Comparison of ENCODE assay signal across 2 cellular contexts in genomic region chr6:139330271-139330670, GRCh38.
TF ChIP-seq lines count a peak whose summit lies in the region.

No MANE protein-coding gene starts in this region.

TF ChIP-seq in H1, 55 proteins besides CTCF, POLR2A, EP300 and RAD21:
- no peak for TF ChIP-seq GABPA (IDR thresholded peaks at IDR 0.05; ENCODE audit: borderline replicate concordance, insufficient read depth, low read length)
- TF ChIP-seq SP4 (IDR thresholded peaks at IDR 0.05; ENCODE audit: low read length) = no peak
- no peak for TF ChIP-seq SAP30 (IDR thresholded peaks at IDR 0.05; ENCODE audit: insufficient read depth, insufficient replicate concordance, low read length)
- no peak for TF ChIP-seq SIRT6 (IDR thresholded peaks at IDR 0.05; ENCODE audit: low read length)
- TF ChIP-seq KDM1A (IDR thresholded peaks at IDR 0.05; ENCODE audit: borderline replicate concordance, low read length) = no peak
- no peak for TF ChIP-seq JUND (IDR thresholded peaks at IDR 0.05; ENCODE audit: low read length)
- TF ChIP-seq JUN (IDR thresholded peaks at IDR 0.05; ENCODE audit: low read depth, low read length) = no peak

TF ChIP-seq in HepG2, 621 proteins besides CTCF, POLR2A, EP300 and RAD21:
- TF ChIP-seq TGIF2 (CRISPR knock-in tag; IDR thresholded peaks at IDR 0.05) (no peak), ZMYM4 (CRISPR knock-in tag; IDR thresholded peaks at IDR 0.05) (no peak), ZBTB26 (CRISPR knock-in tag; IDR thresholded peaks at IDR 0.05; ENCODE audit: borderline replicate concordance) (no peak), ZNF816 (CRISPR knock-in tag; IDR thresholded peaks at IDR 0.05; ENCODE audit: borderline replicate concordance) (no peak), AKNA (CRISPR knock-in tag; IDR thresholded peaks at IDR 0.05; ENCODE audit: borderline replicate concordance) (no peak), ATF6 (CRISPR knock-in tag; conservative IDR thresholded peaks at IDR 0.05) (no peak), NR0B2 (CRISPR knock-in tag; IDR thresholded peaks at IDR 0.05) (no peak), TFDP1 (CRISPR knock-in tag; IDR thresholded peaks at IDR 0.05; ENCODE audit: borderline replicate concordance) (no peak), RBM22 (optimal IDR thresholded peaks at IDR 0.05; ENCODE audit: low read length) (no peak), ZNF136 (CRISPR knock-in tag; IDR thresholded peaks at IDR 0.05; ENCODE audit: low read depth) (no peak), SIN3B (IDR thresholded peaks at IDR 0.05; ENCODE audit: low read length) (no peak), MBD4 (IDR thresholded peaks at IDR 0.05; ENCODE audit: borderline replicate concordance, low read length) (no peak), KDM5B (CRISPR knock-in tag; IDR thresholded peaks at IDR 0.05; ENCODE audit: borderline replicate concordance) (no peak), PATZ1 (CRISPR knock-in tag; IDR thresholded peaks at IDR 0.05) (no peak), RFX3 (CRISPR knock-in tag; IDR thresholded peaks at IDR 0.05) (no peak), AHR (CRISPR knock-in tag; IDR thresholded peaks at IDR 0.05) (no peak), CBX5 (CRISPR knock-in tag; IDR thresholded peaks at IDR 0.05; ENCODE audit: borderline replicate concordance) (no peak)
